In genomic region chr2:35783723-35784122, GRCh38 we compare ENCODE assay signal across 20 cellular contexts.
DNase-seq lines count a peak whose midpoint lies in the region; ATAC-seq and TF ChIP-seq lines count a peak whose summit lies in the region.
"Had no signal": no experiment of that assay in that cellular context is flagged by ENCODE, and none has a peak within 500 bp of the region (broad histone marks: within the 10 kb centered on the region; RNA-seq: fewer than 3 reads in every experiment).

No MANE protein-coding gene starts in this region.

- H3K36me3 ChIP-seq in A673 (ENCODE audit: insufficient read depth, low read length, poor library complexity, severe bottlenecking) (no peaks in the 10 kb centered on the region), Panc1 (ENCODE audit: control insufficient read depth, insufficient read depth, low read length) (no peaks in the 10 kb centered on the region)
- H3K36me3 ChIP-seq: cardiac muscle cell, sigmoid colon had no signal

- CTCF ChIA-PET in A673 (lab: Charles Lee) = no interaction called here
- CTCF ChIA-PET in Panc1 (lab: Charles Lee) = no interaction called here

- H3K4me1 ChIP-seq in A673 (ENCODE audit: insufficient read depth, low read length, poor library complexity, severe bottlenecking) (no peaks in the 10 kb centered on the region), Panc1 (ENCODE audit: control insufficient read depth, insufficient read depth, low read length) (no peaks in the 10 kb centered on the region), foreskin keratinocyte (no peaks in the 10 kb centered on the region)
- H3K4me1 ChIP-seq: sigmoid colon had no signal

- 0 out of 2 replicates have a peak, but pooled peaks have one; percentile 11 for TF ChIP-seq CTCF in A673 (conservative IDR thresholded peaks at IDR 0.05; ENCODE audit: low read depth, low read length)
- peak; percentile 7; the same call in 1 of the 2 replicates for TF ChIP-seq CTCF in Panc1 (IDR thresholded peaks at IDR 0.05)
- TF ChIP-seq CTCF in foreskin keratinocyte (conservative IDR thresholded peaks at IDR 0.05) = peak; percentile 3

- POLR2A ChIA-PET in A673 (lab: Charles Lee; ENCODE audit: low non-redundant PET) (no interaction called here), Panc1 (lab: Charles Lee) (no interaction called here)

- ATAC-seq in Panc1 = no peak
- no peak for ATAC-seq in foreskin keratinocyte
- ATAC-seq in GM21786 (IDR thresholded peaks at IDR 0.05; ENCODE audit: unreplicated experiment) = no peak
- ATAC-seq: left cardiac atrium had no signal

- H3K27ac ChIP-seq in A673 (ENCODE audit: low read depth, low read length, poor library complexity, severe bottlenecking) (no peak overlapping the region), Panc1 (ENCODE audit: low read length) (no peak overlapping the region), foreskin keratinocyte (no peak overlapping the region)
- H3K27ac ChIP-seq: cardiac muscle cell, sigmoid colon had no signal

- H3K4me3 ChIP-seq in A673 (ENCODE audit: low read depth, low read length, poor library complexity, severe bottlenecking) (no peak overlapping the region), Panc1 (ENCODE audit: low read depth in 2 of 2, low read length in 2 of 2) (no peak overlapping the region)
- H3K4me3 ChIP-seq: cardiac muscle cell, sigmoid colon had no signal

- H3K9me3 ChIP-seq in A673 (ENCODE audit: low read depth, low read length, poor library complexity, severe bottlenecking) (peaks cover 4% of the 10 kb centered on the region), Panc1 (ENCODE audit: control insufficient read depth, insufficient read depth, low read depth, low read length) (no peaks in the 10 kb centered on the region)
- H3K9me3 ChIP-seq: sigmoid colon had no signal

- no TSS peak for BruUV-seq in A673 (replicated peaks; lab: Mats Ljungman, UMichigan)
- no TSS peak for BruUV-seq in Panc1 (replicated peaks; lab: Mats Ljungman, UMichigan)

- H3K27me3 ChIP-seq in A673 (replicated peaks; ENCODE audit: insufficient read depth, low read depth, low read length, poor library complexity) (no peaks in the 10 kb centered on the region), Panc1 (ENCODE audit: control insufficient read depth, insufficient read depth, low read length) (no peaks in the 10 kb centered on the region), foreskin keratinocyte (no peaks in the 10 kb centered on the region)
- H3K27me3 ChIP-seq: cardiac muscle cell, sigmoid colon had no signal

- intact Hi-C loops in A673 (cut with micrococcal nuclease; ENCODE audit: unreplicated experiment) = no loop called here
- intact Hi-C loops in Panc1 (cut with micrococcal nuclease; ENCODE audit: unreplicated experiment) = loop anchor here (10.0 kb wide), 1 partner anchor 49 kb away; no protein-coding TSS in a partner anchor

- in situ Hi-C loops in Panc1 (cut with HindIII; ENCODE audit: low pct_unique_long_range_greater_than_20kb, low sequenced_read_pairs) = no loop called here

- DNase-seq in A673 (ENCODE audit: low spot score) (no peak), H4 (ENCODE audit: low spot score) (peak; percentile 8), Panc1 (ENCODE audit: low read depth, low spot score) (no peak), foreskin keratinocyte (no peak), GM03348 (ENCODE audit: low spot score) (no peak), RKO (ENCODE audit: low spot score) (no peak), NCI-H748 (lab: John Stamatoyannopoulos, UW; ENCODE audit: unreplicated experiment) (no peak)
- DNase-seq: activated CD4-positive, alpha-beta T cell treated with anti-CD3 and anti-CD28 coated beads, Interleukin-2, amount 10 ng/mL, durations not matched to agents 7 days and 5 days; activated naive CD8-positive, alpha-beta T cell treated with anti-CD3 and anti-CD28 coated beads, Interleukin-2, amount 10 ng/mL, durations not matched to agents 7 days and 5 days; activated T-cell treated with anti-CD3 and anti-CD28 coated beads, Interleukin-2, amount 50 U/mL, for 48 hours; COR-L47; effector CD4-positive, alpha-beta T cell; hypothalamus; left cardiac atrium; NCI-H1105 treated with DMSO at 0.1 percent for 48 hours; NCI-H446; sigmoid colon; stimulated activated CD4-positive, alpha-beta T cell treated with anti-CD3 and anti-CD28 coated beads, Interleukin-1b, Interleukin-23, amount 100 ng/mL, for 48 hours had no signal
